ENCODE assay signal across 10 cellular contexts in genomic region chr1:43566382-43567035, GRCh38. TPM values are rescaled to one million over a fixed set of nuclear protein-coding genes. Genes with fewer than 3 reads are reported as not detected.
A peak's percentile ranks its signal among the peaks of the same experiment; 100 is the strongest.
DNase-seq lines count a peak whose midpoint lies in the region; ATAC-seq and TF ChIP-seq lines count a peak whose summit lies in the region.
"Had no signal": no experiment of that assay in that cellular context is flagged by ENCODE, and none has a peak within 500 bp of the region (broad histone marks: within the 10 kb centered on the region; RNA-seq: fewer than 3 reads in every experiment).

No MANE protein-coding gene starts in this region.

- no peaks in the 10 kb centered on the region for H3K9me3 ChIP-seq in tibial artery
- H3K9me3 ChIP-seq: body of pancreas had no signal

- intact Hi-C loops in tibial artery (cut with DNase I; ENCODE audit: low total_unique reads): no loop called here

- no peak for ATAC-seq in activated T-cell treated with anti-CD3 and anti-CD28 coated beads, Interleukin-2, amount 50 U/mL, for 72 hours (replicated peaks in 1 of 2)
- ATAC-seq in GM19324 (IDR thresholded peaks at IDR 0.05; ENCODE audit: low FRiP score, unreplicated experiment) (no peak), GM19328 (IDR thresholded peaks at IDR 0.05; ENCODE audit: unreplicated experiment) (no peak)

- H3K27ac ChIP-seq in tibial artery: no peak overlapping the region
- H3K27ac ChIP-seq: body of pancreas had no signal

- no peaks in the 10 kb centered on the region for H3K27me3 ChIP-seq in tibial artery
- H3K27me3 ChIP-seq: body of pancreas had no signal

- DNase-seq in activated T-cell treated with anti-CD3 and anti-CD28 coated beads, Interleukin-2, amount 50 U/mL, for 72 hours: no peak
- no peak for DNase-seq in activated T-cell treated with anti-CD3 and anti-CD28 coated beads for 4 hours
- no peak for DNase-seq in activated naive CD8-positive, alpha-beta T cell treated with anti-CD3 and anti-CD28 coated beads for 36 hours
- DNase-seq in medulla oblongata (ENCODE audit: extremely low spot score): peak; percentile 41
- no peak for DNase-seq in tibial artery
- no peak for DNase-seq in activated naive CD4-positive, alpha-beta T cell treated with Interleukin-2 at 50 U/mL for 16 hours
- DNase-seq: AML-193 had no signal

- H3K9me3 Mint-ChIP-seq in activated T-cell treated with anti-CD3 and anti-CD28 coated beads, Interleukin-2, amount 50 U/mL, for 72 hours: no peaks in the 10 kb centered on the region
- no peaks in the 10 kb centered on the region for H3K9me3 Mint-ChIP-seq in activated naive CD8-positive, alpha-beta T cell treated with anti-CD3 and anti-CD28 coated beads for 36 hours

- peak overlapping the region; percentile 52 to 60 for H3K4me3 ChIP-seq in tibial artery
- H3K4me3 ChIP-seq: body of pancreas had no signal

- no peak overlapping the region for H3K27ac Mint-ChIP-seq in activated T-cell treated with anti-CD3 and anti-CD28 coated beads, Interleukin-2, amount 50 U/mL, for 72 hours
- H3K27ac Mint-ChIP-seq in activated naive CD8-positive, alpha-beta T cell treated with anti-CD3 and anti-CD28 coated beads for 36 hours: no peak overlapping the region

- peak overlapping the region; percentile 67 to 70 for H3K4me3 Mint-ChIP-seq in activated T-cell treated with anti-CD3 and anti-CD28 coated beads, Interleukin-2, amount 50 U/mL, for 72 hours
- H3K4me3 Mint-ChIP-seq in activated naive CD8-positive, alpha-beta T cell treated with anti-CD3 and anti-CD28 coated beads for 36 hours: peak overlapping the region; percentile 64

- no peaks in the 10 kb centered on the region for H3K36me3 Mint-ChIP-seq in activated T-cell treated with anti-CD3 and anti-CD28 coated beads, Interleukin-2, amount 50 U/mL, for 72 hours (ENCODE audit: insufficient read depth in 2 of 2)
- H3K36me3 Mint-ChIP-seq in activated naive CD8-positive, alpha-beta T cell treated with anti-CD3 and anti-CD28 coated beads for 36 hours: no peaks in the 10 kb centered on the region

- H3K4me1 Mint-ChIP-seq in activated T-cell treated with anti-CD3 and anti-CD28 coated beads, Interleukin-2, amount 50 U/mL, for 72 hours (ENCODE audit: low read depth): peaks cover 3% of the 10 kb centered on the region
- H3K4me1 Mint-ChIP-seq in activated naive CD8-positive, alpha-beta T cell treated with anti-CD3 and anti-CD28 coated beads for 36 hours: peaks cover 3% of the 10 kb centered on the region

- no peak for TF ChIP-seq CTCF in tibial artery (IDR thresholded peaks at IDR 0.05)

- H3K36me3 ChIP-seq in tibial artery: peaks cover 0 to 22% (median 8%) of the 10 kb centered on the region in 3 donors

- H3K4me1 ChIP-seq in tibial artery: peaks cover 0 to 34% (median 19%) of the 10 kb centered on the region in 4 donors

- H3K27me3 Mint-ChIP-seq in activated T-cell treated with anti-CD3 and anti-CD28 coated beads, Interleukin-2, amount 50 U/mL, for 72 hours (ENCODE audit: low read depth): peaks cover 10% of the 10 kb centered on the region
- peaks cover 10% of the 10 kb centered on the region for H3K27me3 Mint-ChIP-seq in activated naive CD8-positive, alpha-beta T cell treated with anti-CD3 and anti-CD28 coated beads for 36 hours

RNA-seq across cellular contexts. Expression of gene PTPRF, which starts 35.8 kb away (rescaled TPM):
- 1 to 10 TPM; 2.2 to 6.2 TPM for total RNA-seq in activated T-cell treated with anti-CD3 and anti-CD28 coated beads, Interleukin-2, amount 50 U/mL, for 72 hours
- 1 to 10 TPM; 3.1 to 3.6 TPM for total RNA-seq in activated naive CD8-positive, alpha-beta T cell treated with anti-CD3 and anti-CD28 coated beads for 36 hours
